Comparison of ENCODE assay signal across 11 cellular contexts in genomic region chr6:139392834-139393233, GRCh38. TPM values are rescaled to one million over a fixed set of nuclear protein-coding genes. Genes with fewer than 3 reads are reported as not detected.
DNase-seq lines count a peak whose midpoint lies in the region; ATAC-seq, FAIRE-seq and TF ChIP-seq lines count a peak whose summit lies in the region.
"Had no signal": no experiment of that assay in that cellular context is flagged by ENCODE, and none has a peak within 500 bp of the region (broad histone marks: within the 10 kb centered on the region; RNA-seq: fewer than 3 reads in every experiment).

No MANE protein-coding gene starts in this region.

- H3K27me3 ChIP-seq in astrocyte (ENCODE audit: insufficient read depth, low read length) (no peaks in the 10 kb centered on the region), HAP-1 (ENCODE audit: low read depth) (no peaks in the 10 kb centered on the region)

- no peak for TF ChIP-seq CTCF in astrocyte (IDR thresholded peaks at IDR 0.05; ENCODE audit: insufficient read depth, low read depth, low read length)

- H3K36me3 ChIP-seq in astrocyte (ENCODE audit: insufficient read depth, low read length) (no peaks in the 10 kb centered on the region), HAP-1 (replicated peaks) (no peaks in the 10 kb centered on the region)

- H3K9me3 Mint-ChIP-seq in astrocyte (ENCODE audit: unreplicated experiment) = no peaks in the 10 kb centered on the region
- H3K9me3 Mint-ChIP-seq: CD8-positive, alpha-beta T cell; natural killer cell had no signal

- H2AFZ ChIP-seq in astrocyte (ENCODE audit: low read depth, low read length) = no peak overlapping the region

- H3K4me1 Mint-ChIP-seq in astrocyte (ENCODE audit: low read depth, unreplicated experiment) = peaks cover 17% of the 10 kb centered on the region
- H3K4me1 Mint-ChIP-seq: natural killer cell had no signal

- ATAC-seq in GM21367 (IDR thresholded peaks at IDR 0.05; ENCODE audit: unreplicated experiment) = peak; percentile 98
- peak; percentile 87 for ATAC-seq in HG03196 (IDR thresholded peaks at IDR 0.05; ENCODE audit: unreplicated experiment)
- ATAC-seq: CD8-positive, alpha-beta T cell had no signal

- H3K27ac Mint-ChIP-seq in astrocyte (ENCODE audit: unreplicated experiment) = no peak overlapping the region
- H3K27ac Mint-ChIP-seq: CD8-positive, alpha-beta T cell; natural killer cell had no signal

- H3K4me1 ChIP-seq in astrocyte (ENCODE audit: insufficient read depth, low read length) = peaks cover 3% of the 10 kb centered on the region
- H3K4me1 ChIP-seq in HAP-1 = peaks cover 3% of the 10 kb centered on the region

- no peaks in the 10 kb centered on the region for H3K79me2 ChIP-seq in astrocyte (ENCODE audit: insufficient read depth, low read length)

- in situ Hi-C loops in HAP-1 (cut with MboI; ENCODE audit: low sequenced_read_pairs) = no loop called here

- no peaks in the 10 kb centered on the region for H3K36me3 Mint-ChIP-seq in astrocyte (ENCODE audit: low read depth, unreplicated experiment)
- H3K36me3 Mint-ChIP-seq: CD8-positive, alpha-beta T cell; natural killer cell had no signal

- peak; percentile 56 for DNase-seq in EL
- DNase-seq in astrocyte (ENCODE audit: low read depth) = peak; percentile 67
- no peak for DNase-seq in HAP-1 (ENCODE audit: low spot score in 2 of 2)
- DNase-seq in posterior vena cava (ENCODE audit: low spot score) = no peak
- DNase-seq in NCI-H1694 treated with DMSO at 0.1 percent for 48 hours (lab: John Stamatoyannopoulos, UW) = no peak
- no peak for DNase-seq in putamen (ENCODE audit: low spot score)
- DNase-seq: CD8-positive, alpha-beta T cell; natural killer cell had no signal

- H3K4me3 Mint-ChIP-seq in astrocyte (ENCODE audit: unreplicated experiment) = no peak overlapping the region
- H3K4me3 Mint-ChIP-seq: CD8-positive, alpha-beta T cell; natural killer cell had no signal

- no peaks in the 10 kb centered on the region for H3K27me3 Mint-ChIP-seq in astrocyte (ENCODE audit: low read depth, unreplicated experiment)

- no peaks in the 10 kb centered on the region for H4K20me1 ChIP-seq in astrocyte (ENCODE audit: insufficient read depth, low read length)

- FAIRE-seq in astrocyte (lab: Jason Lieb, UNC) = no peak

- no peak overlapping the region for H3K4me3 ChIP-seq in astrocyte (ENCODE audit: insufficient read depth, low read depth, low read length)
- no peak overlapping the region for H3K4me3 ChIP-seq in HAP-1

- H3K9ac ChIP-seq in astrocyte (ENCODE audit: low read length) = no peak overlapping the region

- intact Hi-C loops in posterior vena cava (cut with DNase I) = no loop called here

- H3K27ac ChIP-seq in astrocyte (ENCODE audit: low read depth, low read length) = no peak overlapping the region
- H3K27ac ChIP-seq: VCaP had no signal

- no peak overlapping the region for H3K4me2 ChIP-seq in astrocyte (ENCODE audit: low read length)

- H3K9me3 ChIP-seq in astrocyte (ENCODE audit: insufficient read depth, low read depth, low read length) (no peaks in the 10 kb centered on the region), HAP-1 (no peaks in the 10 kb centered on the region)

RNA-seq across cellular contexts. Expression of gene CITED2, which starts 18.4 kb away (rescaled TPM):
- total RNA-seq in astrocyte (348 and 449 TPM in 2 replicates), posterior vena cava (100 to 1,000 TPM in 1 of 2 donors, 10 to 100 TPM in 1; 85.4 to 132 TPM)

Comparison
In these comparisons a context has a peak if more than half of its experiments do, and no peak if none do; other contexts are left out.
1. DNase-seq: peak in EL (single experiment) and astrocyte (single experiment); none in HAP-1 (0 of 2), posterior vena cava (single experiment), NCI-H1694 treated with DMSO at 0.1 percent for 48 hours (single experiment) and putamen (single experiment).